ENCODE assay signal across 8 cellular contexts in the genomic region with DNA sequence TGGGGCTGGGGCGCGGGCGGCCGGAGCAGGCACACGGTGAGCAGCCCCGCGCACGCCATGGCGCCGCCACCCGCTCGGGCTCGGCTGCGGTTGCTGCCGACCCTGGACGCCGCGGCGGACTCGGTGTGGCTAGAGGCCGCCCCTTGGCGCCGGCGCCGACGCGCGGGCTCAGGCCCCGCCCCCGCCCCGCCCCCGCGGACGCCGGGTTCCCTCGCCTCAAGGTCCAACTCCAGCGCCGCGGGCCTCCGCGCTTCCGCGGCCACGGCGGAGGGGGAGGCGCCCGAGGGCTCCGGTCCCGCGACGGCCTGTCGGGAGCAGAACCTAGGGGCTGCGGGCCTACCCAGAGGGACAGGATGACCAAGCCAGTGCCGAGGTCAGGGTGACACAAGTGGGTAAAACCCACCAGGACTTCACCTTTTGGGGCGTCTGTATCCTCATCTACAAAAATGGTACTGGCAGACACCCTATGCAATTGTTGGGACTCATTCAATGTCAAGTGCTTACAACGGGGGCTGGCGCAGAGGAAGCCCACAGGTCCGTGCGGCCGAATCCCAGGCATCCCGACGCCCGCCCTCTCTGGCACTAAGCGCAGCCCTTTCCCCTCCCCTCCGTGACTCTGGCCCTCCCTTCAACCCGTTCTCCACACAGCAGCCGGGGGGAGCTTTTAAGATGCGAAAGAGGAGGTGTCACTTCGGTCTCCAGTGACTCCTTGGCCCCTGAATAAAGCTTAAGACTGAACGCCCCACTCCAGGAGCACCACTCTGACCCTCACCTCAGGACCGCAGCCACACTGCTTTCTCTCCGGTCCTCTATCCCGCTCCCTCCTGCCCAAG. TPM values are rescaled to one million over a fixed set of nuclear protein-coding genes. Genes with fewer than 3 reads are reported as not detected.
DNase-seq lines count a peak whose midpoint lies in the region; ATAC-seq, FAIRE-seq and TF ChIP-seq lines count a peak whose summit lies in the region.

A gene with protein sequence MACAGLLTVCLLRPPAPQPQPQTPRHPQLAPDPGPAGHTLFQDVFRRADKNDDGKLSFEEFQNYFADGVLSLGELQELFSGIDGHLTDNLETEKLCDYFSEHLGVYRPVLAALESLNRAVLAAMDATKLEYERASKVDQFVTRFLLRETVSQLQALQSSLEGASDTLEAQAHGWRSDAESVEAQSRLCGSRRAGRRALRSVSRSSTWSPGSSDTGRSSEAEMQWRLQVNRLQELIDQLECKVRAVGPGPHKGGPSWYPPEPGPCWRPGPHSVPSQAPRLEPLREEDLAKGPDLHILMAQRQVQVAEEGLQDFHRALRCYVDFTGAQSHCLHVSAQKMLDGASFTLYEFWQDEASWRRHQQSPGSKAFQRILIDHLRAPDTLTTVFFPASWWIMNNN (minus strand): TSS at position 135 of the 833 bp plus-strand sequence. CDS start 76 bp downstream, at position 59.

- no peaks in the 10 kb centered on the region for H4K20me1 ChIP-seq in endothelial cell of umbilical vein (replicated peaks; ENCODE audit: control insufficient read depth, extremely low read depth, insufficient read depth, low read length)

- TF ChIP-seq POLR2A in GM18505 (IDR thresholded peaks at IDR 0.05; ENCODE audit: borderline replicate concordance, extremely low read depth, insufficient read depth, insufficient read length) (peak; percentile 60), endothelial cell of umbilical vein (IDR thresholded peaks at IDR 0.05; ENCODE audit: low read depth, low read length) (peak; percentile 68)

- CTCF ChIA-PET in activated CD8-positive, alpha-beta memory T cell treated with anti-CD3 and anti-CD28 coated beads, Interleukin-2, amount 10 ng/mL, durations not matched to agents 7 days and 5 days (lab: Charles Lee): interaction anchor here (0.6 to 2.2 kb wide), 6 partner anchors 8 to 15 kb away, joined by 3 to 8 read pairs (median 4); a partner anchor contains a TSS
- CTCF ChIA-PET in endothelial cell of umbilical vein (lab: Charles Lee): no interaction called here

- H3K9me1 ChIP-seq in endothelial cell of umbilical vein (replicated peaks; ENCODE audit: control insufficient read depth, extremely low read depth, insufficient read depth, low read length): no peaks in the 10 kb centered on the region

- intact Hi-C loops in endothelial cell of umbilical vein (cut with micrococcal nuclease): loop anchor here (1.0 kb wide), 2 partner anchors 10 to 57 kb away; a partner anchor contains a TSS

- dilution Hi-C loops in endothelial cell of umbilical vein (cut with MboI; ENCODE audit: extremely low pct_ligation_motif_present, low sequenced_read_pairs): no loop called here

- H3K4me3 Mint-ChIP-seq in activated CD8-positive, alpha-beta memory T cell treated with anti-CD3 and anti-CD28 coated beads, Interleukin-2, amount 10 ng/mL, durations not matched to agents 7 days and 5 days: peak within 1 kb of the TSS; percentile 85
- peak within 1 kb of the TSS; percentile 91 for H3K4me3 Mint-ChIP-seq in stimulated activated naive B cell treated with anti-CD40 and anti-IgM and Interleukin-4, amounts not matched to agents 10 μg/mL and 1 μg/mL and 100 μg/mL, for 72 hours

- H3K36me3 Mint-ChIP-seq in activated CD8-positive, alpha-beta memory T cell treated with anti-CD3 and anti-CD28 coated beads, Interleukin-2, amount 10 ng/mL, durations not matched to agents 7 days and 5 days: peaks cover 27% of the 10 kb centered on the region
- H3K36me3 Mint-ChIP-seq in stimulated activated naive B cell treated with anti-CD40 and anti-IgM and Interleukin-4, amounts not matched to agents 10 μg/mL and 1 μg/mL and 100 μg/mL, for 72 hours: peaks cover 16% of the 10 kb centered on the region in 2 donors

- H3K9me3 ChIP-seq in endothelial cell of umbilical vein (replicated peaks; ENCODE audit: control insufficient read depth, insufficient read depth, low read length): no peaks in the 10 kb centered on the region
- no peaks in the 10 kb centered on the region for H3K9me3 ChIP-seq in mesodermal cell (ENCODE audit: control insufficient read depth, low read length)

- DNase-seq in NCI-H82 treated with DMSO at 0.1 percent for 48 hours (lab: John Stamatoyannopoulos, UW; ENCODE audit: unreplicated experiment): peak; percentile 60
- DNase-seq in activated CD8-positive, alpha-beta memory T cell treated with anti-CD3 and anti-CD28 coated beads, Interleukin-2, amount 10 ng/mL, durations not matched to agents 7 days and 5 days: peak; percentile 73
- DNase-seq in endothelial cell of umbilical vein (ENCODE audit: low read depth, low spot score): peak; percentile 84
- DNase-seq in stimulated activated naive B cell treated with anti-CD40 and anti-IgM and Interleukin-4, amounts not matched to agents 10 μg/mL and 1 μg/mL and 100 μg/mL, for 72 hours: peak; percentile 61

- H3K27me3 ChIP-seq in ACC112 (ENCODE audit: insufficient read depth, low read length) (no peaks in the 10 kb centered on the region), endothelial cell of umbilical vein (ENCODE audit: control insufficient read depth in 2 of 2, insufficient read depth in 2 of 2, low read length in 2 of 2) (no peaks in the 10 kb centered on the region)

- H3K79me2 ChIP-seq in ACC112 (ENCODE audit: control insufficient read depth, insufficient read depth, low read length, unreplicated experiment) (peaks cover 13% of the 10 kb centered on the region), endothelial cell of umbilical vein (ENCODE audit: control insufficient read depth, insufficient read depth, low read length) (no peaks in the 10 kb centered on the region)

- FAIRE-seq in endothelial cell of umbilical vein (lab: Jason Lieb, UNC): peak; percentile 80

- POLR2A ChIA-PET in endothelial cell of umbilical vein (lab: Charles Lee): no interaction called here

- H3K27me3 Mint-ChIP-seq in activated CD8-positive, alpha-beta memory T cell treated with anti-CD3 and anti-CD28 coated beads, Interleukin-2, amount 10 ng/mL, durations not matched to agents 7 days and 5 days: no peaks in the 10 kb centered on the region
- H3K27me3 Mint-ChIP-seq in stimulated activated naive B cell treated with anti-CD40 and anti-IgM and Interleukin-4, amounts not matched to agents 10 μg/mL and 1 μg/mL and 100 μg/mL, for 72 hours: peaks cover 0 to 6% of the 10 kb centered on the region in 2 donors

- ATAC-seq in GM18505 (IDR thresholded peaks at IDR 0.05; ENCODE audit: unreplicated experiment): peak; percentile 65
- peak; percentile 77 for ATAC-seq in HG03280 (IDR thresholded peaks at IDR 0.05; ENCODE audit: unreplicated experiment)
- ATAC-seq in activated CD8-positive, alpha-beta memory T cell treated with anti-CD3 and anti-CD28 coated beads, Interleukin-2, amount 10 ng/mL, durations not matched to agents 7 days and 5 days: peak; percentile 88
- peak; percentile 87 to 89 for ATAC-seq in stimulated activated naive B cell treated with anti-CD40 and anti-IgM and Interleukin-4, amounts not matched to agents 10 μg/mL and 1 μg/mL and 100 μg/mL, for 72 hours (replicated peaks)

- peaks cover 52% of the 10 kb centered on the region for H3K4me1 Mint-ChIP-seq in activated CD8-positive, alpha-beta memory T cell treated with anti-CD3 and anti-CD28 coated beads, Interleukin-2, amount 10 ng/mL, durations not matched to agents 7 days and 5 days
- peaks cover 18 to 28% of the 10 kb centered on the region in 2 donors for H3K4me1 Mint-ChIP-seq in stimulated activated naive B cell treated with anti-CD40 and anti-IgM and Interleukin-4, amounts not matched to agents 10 μg/mL and 1 μg/mL and 100 μg/mL, for 72 hours

- peak within 1 kb of the TSS; percentile 54 for H3K4me2 ChIP-seq in endothelial cell of umbilical vein (ENCODE audit: insufficient read depth, low read length)

- H3K4me3 ChIP-seq in ACC112 (ENCODE audit: low read depth, low read length) (peak within 1 kb of the TSS; percentile 88), endothelial cell of umbilical vein (replicated peaks in 1 of 3; ENCODE audit: insufficient read depth in 1 of 3, low read depth in 1 of 3, low read length in 3 of 3) (peak within 1 kb of the TSS; percentile 47 to 56 (median 47)), mesodermal cell (ENCODE audit: extremely low read depth, insufficient read depth, low read length, poor library complexity, severe bottlenecking) (peak within 1 kb of the TSS; percentile 69)

- no peaks in the 10 kb centered on the region for H3K9me3 Mint-ChIP-seq in activated CD8-positive, alpha-beta memory T cell treated with anti-CD3 and anti-CD28 coated beads, Interleukin-2, amount 10 ng/mL, durations not matched to agents 7 days and 5 days (ENCODE audit: low read depth)
- no peaks in the 10 kb centered on the region for H3K9me3 Mint-ChIP-seq in stimulated activated naive B cell treated with anti-CD40 and anti-IgM and Interleukin-4, amounts not matched to agents 10 μg/mL and 1 μg/mL and 100 μg/mL, for 72 hours

- peak within 1 kb of the TSS; percentile 63 for H3K9ac ChIP-seq in endothelial cell of umbilical vein (replicated peaks; ENCODE audit: extremely low read depth, insufficient read depth, low read length)

- H3K4me1 ChIP-seq in ACC112 (ENCODE audit: control insufficient read depth, insufficient read depth, low read length, unreplicated experiment) (peaks cover 22% of the 10 kb centered on the region), endothelial cell of umbilical vein (ENCODE audit: control insufficient read depth, extremely low read depth, insufficient read depth, low read length) (peaks cover 15% of the 10 kb centered on the region), mesodermal cell (ENCODE audit: control insufficient read depth, insufficient read depth, low read length, poor library complexity, severe bottlenecking) (peaks cover 23% of the 10 kb centered on the region)

- H3K27ac ChIP-seq in ACC112 (ENCODE audit: low read depth, low read length) (peak within 1 kb of the TSS; percentile 44), endothelial cell of umbilical vein (ENCODE audit: insufficient read depth, low read depth, low read length) (peak within 1 kb of the TSS; percentile 30), mesodermal cell (ENCODE audit: low read depth, low read length, severe bottlenecking) (peak within 1 kb of the TSS; percentile 59)

- peak within 1 kb of the TSS; percentile 77 for H3K27ac Mint-ChIP-seq in activated CD8-positive, alpha-beta memory T cell treated with anti-CD3 and anti-CD28 coated beads, Interleukin-2, amount 10 ng/mL, durations not matched to agents 7 days and 5 days
- H3K27ac Mint-ChIP-seq in stimulated activated naive B cell treated with anti-CD40 and anti-IgM and Interleukin-4, amounts not matched to agents 10 μg/mL and 1 μg/mL and 100 μg/mL, for 72 hours: peak within 1 kb of the TSS; percentile 88

- TF ChIP-seq CTCF in endothelial cell of umbilical vein (IDR thresholded peaks at IDR 0.05; ENCODE audit: extremely low read depth in 1 of 2, insufficient read depth in 1 of 2, low read depth in 1 of 2, low read length in 2 of 2): no peak

- no TSS peak for BruUV-seq in endothelial cell of umbilical vein (replicated peaks; lab: Mats Ljungman, UMichigan)

- peak within 1 kb of the TSS; percentile 97 for H2AFZ ChIP-seq in ACC112 (ENCODE audit: low read length, unreplicated experiment)
- peak within 1 kb of the TSS; percentile 74 for H2AFZ ChIP-seq in endothelial cell of umbilical vein (ENCODE audit: low read depth, low read length)

- H3K36me3 ChIP-seq in ACC112 (ENCODE audit: insufficient read depth, low read length) (0 out of 2 replicates have a peak, but pooled peaks cover 8% of the 10 kb centered on the region), endothelial cell of umbilical vein (ENCODE audit: control insufficient read depth in 2 of 2, extremely low read depth in 1 of 2, insufficient read depth in 2 of 2, low read length in 2 of 2) (no peaks in the 10 kb centered on the region), mesodermal cell (ENCODE audit: control insufficient read depth, insufficient read depth, low read length) (peaks cover 66% of the 10 kb centered on the region)

- WGBS in mesodermal cell (ENCODE audit: insufficient coverage in 2 of 2), 2 experiments: 3 to 4% methylated on average over 63 to 68 of the region's 73 CpGs

RNA-seq across cellular contexts. Expression of the gene that starts here (rescaled TPM):
- 10 to 100 TPM; 28.3 to 34.0 TPM for total RNA-seq in activated CD8-positive, alpha-beta memory T cell treated with anti-CD3 and anti-CD28 coated beads, Interleukin-2, amount 10 ng/mL, durations not matched to agents 7 days and 5 days
- 18.1 and 20.2 TPM in 2 replicates for total RNA-seq in endothelial cell of umbilical vein
- 22.4 and 34.2 TPM in 2 replicates for polyA plus RNA-seq in endothelial cell of umbilical vein
- polyA plus RNA-seq in endothelial cell of umbilical vein (2011; cell fraction: cytosol; rRNA removed): 11.9 and 17.5 TPM in 2 replicates
- polyA plus RNA-seq in endothelial cell of umbilical vein (2011; cell fraction: nucleus; rRNA removed): 53.5 and 74.7 TPM in 2 replicates
- 13.7 and 19.6 TPM in 2 replicates for polyA plus RNA-seq in endothelial cell of umbilical vein (2012)
- polyA minus RNA-seq in endothelial cell of umbilical vein: 11.4 and 22.0 TPM in 2 replicates
- polyA minus RNA-seq in endothelial cell of umbilical vein (2011; cell fraction: cytosol; rRNA and poly(A)+ RNA removed): 46.7 TPM
- 16.0 and 18.5 TPM in 2 replicates for polyA minus RNA-seq in endothelial cell of umbilical vein (2011; cell fraction: nucleus; rRNA and poly(A)+ RNA removed)
- 29.1 TPM for polyA plus RNA-seq in mesodermal cell (2013, experiment 1 of 2)
- polyA plus RNA-seq in mesodermal cell (2013, experiment 2 of 2): 27.1 TPM

Comparison
In these comparisons a context has a peak if more than half of its experiments do, and no peak if none do; other contexts are left out.
1. Peak in every context shown above with its lines: DNase-seq, ATAC-seq, H3K4me3 ChIP-seq and H3K27ac ChIP-seq.